ENCODE assay signal across 29 cellular contexts in the genomic region with DNA sequence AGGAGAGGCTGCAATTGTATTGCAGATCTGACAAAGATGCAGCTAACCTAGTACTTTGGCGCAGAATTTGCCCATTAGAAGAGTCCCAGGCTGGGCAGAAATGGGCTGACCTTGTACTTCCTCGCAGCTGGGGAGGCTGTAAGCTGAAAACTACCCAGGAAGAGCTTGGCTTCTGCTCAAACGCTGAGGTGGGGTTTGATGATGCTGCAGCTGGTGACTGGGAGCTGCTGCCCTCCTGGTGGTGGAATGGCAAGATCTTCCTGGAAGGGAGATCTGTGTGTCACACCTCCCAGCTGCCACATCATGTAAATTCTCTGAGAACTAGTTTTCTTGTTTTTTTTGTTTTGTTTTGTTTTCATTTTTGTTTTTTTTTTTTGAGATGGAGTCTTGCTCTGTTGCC. TPM values are rescaled to one million over a fixed set of nuclear protein-coding genes. Genes with fewer than 3 reads are reported as not detected.
DNase-seq lines count a peak whose midpoint lies in the region; ATAC-seq and TF ChIP-seq lines count a peak whose summit lies in the region.
"Had no signal": no experiment of that assay in that cellular context is flagged by ENCODE, and none has a peak within 500 bp of the region (broad histone marks: within the 10 kb centered on the region; RNA-seq: fewer than 3 reads in every experiment).

No MANE protein-coding gene starts in this region.

- intact Hi-C loops in MCF 10A (cut with micrococcal nuclease) (no loop called here), mammary epithelial cell (cut with micrococcal nuclease) (no loop called here), left cardiac atrium (cut with DNase I) (no loop called here)

- H3K27me3 ChIP-seq in mammary epithelial cell (ENCODE audit: insufficient read depth, low read length) (no peaks in the 10 kb centered on the region), SJCRH30 (no peaks in the 10 kb centered on the region), right atrium auricular region (no peaks in the 10 kb centered on the region)
- H3K27me3 ChIP-seq: dorsolateral prefrontal cortex, neutrophil, spleen, thyroid gland had no signal

- in situ Hi-C loops in mammary epithelial cell (cut with MboI; ENCODE audit: low sequenced_read_pairs in 2 of 2): no loop called here

- peaks cover 17% of the 10 kb centered on the region for H3K36me3 Mint-ChIP-seq in MCF 10A (ENCODE audit: insufficient read depth, unreplicated experiment)
- H3K36me3 Mint-ChIP-seq in glutamatergic neuron (ENCODE audit: unreplicated experiment): no peaks in the 10 kb centered on the region

- H3K9ac ChIP-seq in mammary epithelial cell (ENCODE audit: insufficient read depth, low read length): no peak overlapping the region

- POLR2A ChIA-PET in MCF 10A (lab: Yijun Ruan, JAX): interaction anchor here (0.8 to 0.9 kb wide), 4 partner anchors 13 to 79 kb away, joined by 3 to 4 read pairs (median 4); no protein-coding TSS in a partner anchor

- no peaks in the 10 kb centered on the region for H3K9me3 ChIP-seq in mammary epithelial cell (replicated peaks; ENCODE audit: insufficient read depth, low read length)
- H3K9me3 ChIP-seq in SJCRH30 (replicated peaks): no peaks in the 10 kb centered on the region
- no peaks in the 10 kb centered on the region for H3K9me3 ChIP-seq in right atrium auricular region
- H3K9me3 ChIP-seq: lower lobe of right lung, neutrophil, spleen, thyroid gland had no signal

- H3K4me3 ChIP-seq in mammary epithelial cell (replicated peaks in 1 of 3; ENCODE audit: insufficient read depth in 1 of 3, low read depth in 2 of 3, low read length in 3 of 3): no peak overlapping the region
- no peak overlapping the region for H3K4me3 ChIP-seq in SJCRH30
- no peak overlapping the region for H3K4me3 ChIP-seq in right atrium auricular region
- H3K4me3 ChIP-seq: dorsolateral prefrontal cortex, lower lobe of right lung, SK-N-MC, spleen, thyroid gland had no signal

- no peak overlapping the region for H3K27ac Mint-ChIP-seq in MCF 10A (ENCODE audit: low read depth, unreplicated experiment)
- H3K27ac Mint-ChIP-seq in glutamatergic neuron (ENCODE audit: unreplicated experiment): no peak overlapping the region
- H3K27ac Mint-ChIP-seq: activated naive CD4-positive, alpha-beta T cell treated with anti-CD3 and anti-CD28 coated beads, Interleukin-2, amount 50 U/mL, for 24 hours; stimulated activated naive CD8-positive, alpha-beta T cell treated with anti-CD3 and anti-CD28 coated beads, Interleukin-15, Interleukin-2, amounts not matched to agents 100 ng/mL and 50 ng/mL, for 24 hours; T-helper 17 cell had no signal

- H3K36me3 ChIP-seq in mammary epithelial cell (ENCODE audit: insufficient read depth, low read length) (peaks cover 6% of the 10 kb centered on the region), SJCRH30 (peaks cover 5% of the 10 kb centered on the region; the same call in 1 of the 2 replicates), right atrium auricular region (no peaks in the 10 kb centered on the region)

- no peak for DNase-seq in MCF 10A (ENCODE audit: unreplicated experiment)
- DNase-seq in mammary epithelial cell: no peak
- DNase-seq in SJCRH30: peak; percentile 34 to 48
- no peak for DNase-seq in glutamatergic neuron
- DNase-seq in right atrium auricular region (ENCODE audit: low spot score): no peak
- no peak for DNase-seq in pons (ENCODE audit: low spot score)
- no peak for DNase-seq in left cardiac atrium
- DNase-seq: activated CD4-positive, alpha-beta T cell treated with anti-CD3 and anti-CD28 coated beads, Interleukin-2, amount 50 U/mL, for 1 hour; anterior cingulate cortex; C1 segment of cervical spinal cord; dorsolateral prefrontal cortex; foreskin melanocyte; hypothalamus; Karpas-422; lower lobe of right lung; NCI-H1105 treated with DMSO at 0.1 percent for 48 hours; NCI-H510A; NK-92 treated with Interleukin-12 subunit alpha and Interleukin-12 subunit beta, amount 100 ng/mL, for 24 hours; spleen; stimulated activated CD4-positive, alpha-beta T cell treated with anti-CD3 and anti-CD28 coated beads, Interleukin-4, amount 100 ng/mL, for 4 hours; T-helper 17 cell; thyroid gland had no signal

- CTCF ChIA-PET in MCF 10A (lab: Yijun Ruan, JAX) (interaction anchor here (0.9 to 1.4 kb wide), 3 partner anchors 9 to 81 kb away, joined by 3 to 4 read pairs (median 3); no protein-coding TSS in a partner anchor), mammary epithelial cell (lab: Charles Lee; ENCODE audit: low non-redundant PET) (interaction anchor here (0.7 kb wide), 2 partner anchors 17 to 715 kb away, joined by 3 to 10 read pairs; no protein-coding TSS in a partner anchor)

- H3K27ac ChIP-seq in mammary epithelial cell (ENCODE audit: insufficient read depth, low read depth, low read length) (no peak overlapping the region), SJCRH30 (no peak overlapping the region), right atrium auricular region (no peak overlapping the region)
- H3K27ac ChIP-seq: dorsolateral prefrontal cortex, lower lobe of right lung, neutrophil, SK-N-MC, spleen, thyroid gland, VCaP had no signal

- H3K4me3 Mint-ChIP-seq in MCF 10A (ENCODE audit: unreplicated experiment) (no peak overlapping the region), glutamatergic neuron (ENCODE audit: unreplicated experiment) (peak overlapping the region; percentile 28)
- H3K4me3 Mint-ChIP-seq: activated naive CD4-positive, alpha-beta T cell treated with anti-CD3 and anti-CD28 coated beads, Interleukin-2, amount 50 U/mL, for 24 hours; central memory CD8-positive, alpha-beta T cell; stimulated activated naive CD8-positive, alpha-beta T cell treated with anti-CD3 and anti-CD28 coated beads, Interleukin-15, Interleukin-2, amounts not matched to agents 100 ng/mL and 50 ng/mL, for 24 hours; T-helper 17 cell had no signal

- H3K79me2 ChIP-seq in mammary epithelial cell (ENCODE audit: insufficient read depth, low read length): no peaks in the 10 kb centered on the region

- H3K9me3 Mint-ChIP-seq in MCF 10A (ENCODE audit: unreplicated experiment) (no peaks in the 10 kb centered on the region), glutamatergic neuron (ENCODE audit: unreplicated experiment) (no peaks in the 10 kb centered on the region)
- H3K9me3 Mint-ChIP-seq: activated naive CD4-positive, alpha-beta T cell treated with anti-CD3 and anti-CD28 coated beads, Interleukin-2, amount 50 U/mL, for 24 hours; central memory CD8-positive, alpha-beta T cell; stimulated activated naive CD8-positive, alpha-beta T cell treated with anti-CD3 and anti-CD28 coated beads, Interleukin-15, Interleukin-2, amounts not matched to agents 100 ng/mL and 50 ng/mL, for 24 hours had no signal

- ATAC-seq in HG03439 (IDR thresholded peaks at IDR 0.05; ENCODE audit: unreplicated experiment): no peak
- ATAC-seq in left cardiac atrium: no peak
- ATAC-seq: lower lobe of right lung, T-helper 17 cell had no signal

- peak; percentile 7 for TF ChIP-seq CTCF in MCF 10A (IDR thresholded peaks at IDR 0.05; ENCODE audit: unreplicated experiment)
- TF ChIP-seq CTCF in mammary epithelial cell (conservative IDR thresholded peaks at IDR 0.05 in 1 of 2, IDR thresholded peaks at IDR 0.05 in 1 of 2; ENCODE audit: extremely low read depth in 1 of 2, insufficient read depth in 1 of 2, low read depth in 1 of 2, low read length in 2 of 2): peak in 1 of 2 donors; percentile 8
- peak; percentile 6 for TF ChIP-seq CTCF in glutamatergic neuron (IDR thresholded peaks at IDR 0.05; ENCODE audit: partially characterized antibody, unreplicated experiment)
- no peak for TF ChIP-seq CTCF in right atrium auricular region (IDR thresholded peaks at IDR 0.05)

- BruUV-seq in MCF 10A (replicated peaks; lab: Mats Ljungman, UMichigan) (no TSS peak), mammary epithelial cell (replicated peaks; lab: Mats Ljungman, UMichigan) (no TSS peak)

- no peak overlapping the region for H2AFZ ChIP-seq in mammary epithelial cell (ENCODE audit: low read depth, low read length)

- WGBS in mammary epithelial cell (ENCODE audit: low coverage, missing lambda C conversion rate): 71% methylated on average over 3 of the region's 3 CpGs

- no peak overlapping the region for H3K4me2 ChIP-seq in mammary epithelial cell (ENCODE audit: insufficient read depth, low read depth, low read length)

- H3K27me3 Mint-ChIP-seq in MCF 10A (ENCODE audit: insufficient read depth, unreplicated experiment) (no peaks in the 10 kb centered on the region), glutamatergic neuron (ENCODE audit: unreplicated experiment) (peaks cover 3% of the 10 kb centered on the region)
- H3K27me3 Mint-ChIP-seq: activated naive CD4-positive, alpha-beta T cell treated with anti-CD3 and anti-CD28 coated beads, Interleukin-2, amount 50 U/mL, for 24 hours; stimulated activated naive CD8-positive, alpha-beta T cell treated with anti-CD3 and anti-CD28 coated beads, Interleukin-15, Interleukin-2, amounts not matched to agents 100 ng/mL and 50 ng/mL, for 24 hours had no signal

- no peaks in the 10 kb centered on the region for H4K20me1 ChIP-seq in mammary epithelial cell (ENCODE audit: insufficient read depth, low read length)

- dilution Hi-C loops in mammary epithelial cell (cut with HindIII; ENCODE audit: low sequenced_read_pairs): no loop called here

- H3K4me1 Mint-ChIP-seq in MCF 10A (ENCODE audit: insufficient read depth, unreplicated experiment) (peaks cover 20% of the 10 kb centered on the region), glutamatergic neuron (ENCODE audit: low read depth, unreplicated experiment) (peaks cover 20% of the 10 kb centered on the region)
- H3K4me1 Mint-ChIP-seq: activated naive CD4-positive, alpha-beta T cell treated with anti-CD3 and anti-CD28 coated beads, Interleukin-2, amount 50 U/mL, for 24 hours; central memory CD8-positive, alpha-beta T cell had no signal

- H3K4me1 ChIP-seq in mammary epithelial cell (ENCODE audit: insufficient read depth, low read length) (peaks cover 60% of the 10 kb centered on the region), SJCRH30 (peaks cover 66% of the 10 kb centered on the region), right atrium auricular region (no peaks in the 10 kb centered on the region)
- H3K4me1 ChIP-seq: lower lobe of right lung, spleen, thyroid gland had no signal

RNA-seq across cellular contexts. Expression of a gene that starts 17.4 kb away (rescaled TPM):
- total RNA-seq in MCF 10A (2022) (23.5 and 28.5 TPM in 2 replicates), mammary epithelial cell (10 to 100 TPM; 45.8 to 80.2 TPM), glutamatergic neuron (ENCODE audit: unreplicated experiment) (115 TPM), right atrium auricular region (1 to 10 TPM; 6.2 to 7.8 TPM), left cardiac atrium (10 to 100 TPM in 1 of 2 donors, 1 to 10 TPM in 1; 7.7 to 18.6 TPM)
- 24.2 TPM for polyA plus RNA-seq in mammary epithelial cell
- 53.7 TPM for polyA minus RNA-seq in mammary epithelial cell
- 48.0 and 52.6 TPM in 2 replicates for total RNA-seq in SJCRH30 (2014; rRNA removed; shearing (Covaris generic))

Comparison
In these comparisons a context has a peak if more than half of its experiments do, and no peak if none do; other contexts are left out.
1. DNase-seq: peak in SJCRH30 (2 of 2); none in MCF 10A (single experiment), mammary epithelial cell (single experiment), glutamatergic neuron (single experiment), right atrium auricular region (single experiment), pons (single experiment) and left cardiac atrium (single experiment).
2. CTCF ChIP-seq: peak in MCF 10A (single experiment) and glutamatergic neuron (single experiment); none in right atrium auricular region (0 of 2).